9 cellular contexts compared by ENCODE assay signal in the genomic region with DNA sequence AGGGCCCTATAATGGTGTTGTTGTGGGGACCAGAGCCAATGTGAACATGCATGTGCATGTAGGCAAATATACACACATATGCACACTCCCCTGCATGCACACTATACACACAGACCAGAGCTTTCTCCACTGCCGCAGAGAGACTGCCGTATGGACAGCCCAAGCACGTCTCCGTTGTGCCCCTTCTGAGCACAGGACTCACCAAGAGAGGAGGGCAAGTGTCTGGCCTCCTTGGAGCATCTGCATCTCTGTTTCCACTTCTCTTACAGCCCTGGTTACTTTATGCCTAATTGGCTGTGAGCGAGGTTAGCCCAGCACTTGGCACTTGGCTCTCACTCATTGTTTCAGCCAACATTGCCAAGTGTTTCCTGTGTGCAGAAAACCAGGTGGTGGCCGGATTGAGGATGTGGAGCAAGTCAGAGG. TPM values are rescaled to one million over a fixed set of nuclear protein-coding genes. Genes with fewer than 3 reads are reported as not detected.
DNase-seq lines count a peak whose midpoint lies in the region; ATAC-seq, FAIRE-seq and TF ChIP-seq lines count a peak whose summit lies in the region.
"Had no signal": no experiment of that assay in that cellular context is flagged by ENCODE, and none has a peak within 500 bp of the region (broad histone marks: within the 10 kb centered on the region; RNA-seq: fewer than 3 reads in every experiment).

No MANE protein-coding gene starts in this region.

- no peak for ATAC-seq in activated T-cell treated with anti-CD3 and anti-CD28 coated beads, Interleukin-2, amount 50 U/mL, for 4 hours
- ATAC-seq in HG03045 (IDR thresholded peaks at IDR 0.05; ENCODE audit: unreplicated experiment) (peak; percentile 15), GM23338 (no peak), upper lobe of right lung (no peak)
- ATAC-seq in activated CD8-positive, alpha-beta T cell treated with anti-CD3 and anti-CD28 coated beads for 36 hours, result peak; percentile 4

- H2AFZ ChIP-seq in GM23338, result no peak overlapping the region

- intact Hi-C loops in activated CD8-positive, alpha-beta T cell treated with anti-CD3 and anti-CD28 coated beads for 36 hours (cut with micrococcal nuclease), result loop anchor here (5.0 to 10.0 kb wide), 2 partner anchors 73 to 391 kb away; partner anchors contain the start of gene IRF1
- intact Hi-C loops in stomach (cut with DNase I; ENCODE audit: low total_unique reads), result no loop called here
- intact Hi-C loops in upper lobe of right lung (cut with DNase I), result no loop called here

- no peaks in the 10 kb centered on the region for H3K9me2 ChIP-seq in GM23338 (ENCODE audit: insufficient read depth)

- H3K4me3 ChIP-seq in stomach, result no peak overlapping the region
- H3K4me3 ChIP-seq in GM23338, result no peak overlapping the region
- no peak overlapping the region for H3K4me3 ChIP-seq in upper lobe of right lung

- no peaks in the 10 kb centered on the region for H3K36me3 Mint-ChIP-seq in activated T-cell treated with anti-CD3 and anti-CD28 coated beads, Interleukin-2, amount 50 U/mL, for 4 hours (ENCODE audit: insufficient read depth)
- peaks cover 16% of the 10 kb centered on the region for H3K36me3 Mint-ChIP-seq in activated CD8-positive, alpha-beta T cell treated with anti-CD3 and anti-CD28 coated beads for 36 hours (ENCODE audit: low read depth)
- no peaks in the 10 kb centered on the region for H3K36me3 Mint-ChIP-seq in GM23338 (ENCODE audit: low read depth)

- no peak for DNase-seq in activated T-cell treated with anti-CD3 and anti-CD28 coated beads, Interleukin-2, amount 50 U/mL, for 4 hours
- no peak for DNase-seq in activated T-cell treated with anti-CD3 and anti-CD28 coated beads, Interleukin-2, amount 50 U/mL, for 1 hour
- peak; percentile 57 for DNase-seq in activated CD8-positive, alpha-beta T cell treated with anti-CD3 and anti-CD28 coated beads for 36 hours
- DNase-seq in stomach, result no peak
- DNase-seq in D721Med (ENCODE audit: insufficient read length, low spot score), result no peak
- no peak for DNase-seq in GM23338 (ENCODE audit: low spot score)
- no peak for DNase-seq in upper lobe of right lung

- no peaks in the 10 kb centered on the region for H3F3A ChIP-seq in GM23338 (replicated peaks; ENCODE audit: low read depth)

- H3K4me1 ChIP-seq in stomach (peaks cover 10 to 16% (median 13%) of the 10 kb centered on the region in 4 donors), GM23338 (ENCODE audit: insufficient read depth) (no peaks in the 10 kb centered on the region), upper lobe of right lung (peaks cover 18% of the 10 kb centered on the region)

- CTCF ChIA-PET in activated CD8-positive, alpha-beta T cell treated with anti-CD3 and anti-CD28 coated beads for 36 hours (lab: Charles Lee), result interaction anchor here (0.9 to 2.6 kb wide), 4 partner anchors 9 to 87 kb away, joined by 3 to 8 read pairs (median 4); no protein-coding TSS in a partner anchor

- H3K36me3 ChIP-seq in stomach, result no peaks in the 10 kb centered on the region
- no peaks in the 10 kb centered on the region for H3K36me3 ChIP-seq in GM23338 (ENCODE audit: insufficient read depth)
- H3K36me3 ChIP-seq in upper lobe of right lung, result no peaks in the 10 kb centered on the region

- peak overlapping the region in 3 of 5 donors; percentile 49 to 69 (median 65) for H3K27ac ChIP-seq in stomach
- H3K27ac ChIP-seq in GM23338 (ENCODE audit: low read depth), result no peak overlapping the region
- no peak overlapping the region for H3K27ac ChIP-seq in upper lobe of right lung

- H3K27ac Mint-ChIP-seq in activated CD8-positive, alpha-beta T cell treated with anti-CD3 and anti-CD28 coated beads for 36 hours, result peak overlapping the region; percentile 90
- no peak overlapping the region for H3K27ac Mint-ChIP-seq in GM23338

- H3K27me3 ChIP-seq in stomach (no peaks in the 10 kb centered on the region), GM23338 (ENCODE audit: insufficient read depth) (no peaks in the 10 kb centered on the region), upper lobe of right lung (no peaks in the 10 kb centered on the region)

- peaks cover 73% of the 10 kb centered on the region for H3K4me1 Mint-ChIP-seq in activated T-cell treated with anti-CD3 and anti-CD28 coated beads, Interleukin-2, amount 50 U/mL, for 4 hours (ENCODE audit: low read depth)
- H3K4me1 Mint-ChIP-seq in activated CD8-positive, alpha-beta T cell treated with anti-CD3 and anti-CD28 coated beads for 36 hours (ENCODE audit: low read depth), result peaks cover 81% of the 10 kb centered on the region
- no peaks in the 10 kb centered on the region for H3K4me1 Mint-ChIP-seq in GM23338

- H3K27me3 Mint-ChIP-seq in activated T-cell treated with anti-CD3 and anti-CD28 coated beads, Interleukin-2, amount 50 U/mL, for 4 hours (ENCODE audit: low read depth), result no peaks in the 10 kb centered on the region
- no peaks in the 10 kb centered on the region for H3K27me3 Mint-ChIP-seq in activated CD8-positive, alpha-beta T cell treated with anti-CD3 and anti-CD28 coated beads for 36 hours
- H3K27me3 Mint-ChIP-seq in GM23338 (ENCODE audit: insufficient read depth, low read depth, poor library complexity), result no peaks in the 10 kb centered on the region

- 75 to 89% (median 77%) methylated on average over 5 to 6 of the region's 6 CpGs for WGBS in stomach, 5 donors

- TF ChIP-seq EP300 in stomach (IDR thresholded peaks at IDR 0.05), result no peak

- no peak overlapping the region for H3K4me2 ChIP-seq in GM23338

- H3K9me3 ChIP-seq in stomach (no peaks in the 10 kb centered on the region), upper lobe of right lung (no peaks in the 10 kb centered on the region)

- no peak for FAIRE-seq in D721Med (lab: Jason Lieb, UNC)

- H3K4me3 Mint-ChIP-seq in activated T-cell treated with anti-CD3 and anti-CD28 coated beads, Interleukin-2, amount 50 U/mL, for 4 hours, result peak overlapping the region; percentile 3
- peak overlapping the region; percentile 47 for H3K4me3 Mint-ChIP-seq in activated CD8-positive, alpha-beta T cell treated with anti-CD3 and anti-CD28 coated beads for 36 hours
- no peak overlapping the region for H3K4me3 Mint-ChIP-seq in GM23338

- H3K9me3 Mint-ChIP-seq in activated T-cell treated with anti-CD3 and anti-CD28 coated beads, Interleukin-2, amount 50 U/mL, for 4 hours, result no peaks in the 10 kb centered on the region
- peaks cover 2% of the 10 kb centered on the region for H3K9me3 Mint-ChIP-seq in activated CD8-positive, alpha-beta T cell treated with anti-CD3 and anti-CD28 coated beads for 36 hours
- H3K9me3 Mint-ChIP-seq in GM23338, result no peaks in the 10 kb centered on the region

- H3K79me2 ChIP-seq in GM23338 (replicated peaks; ENCODE audit: insufficient read depth), result no peaks in the 10 kb centered on the region

- TF ChIP-seq POLR2A in stomach (IDR thresholded peaks at IDR 0.05), result no peak

- peak; percentile 19 for TF ChIP-seq CTCF in activated CD8-positive, alpha-beta T cell treated with anti-CD3 and anti-CD28 coated beads for 36 hours (IDR thresholded peaks at IDR 0.05)
- no peak for TF ChIP-seq CTCF in stomach (IDR thresholded peaks at IDR 0.05)
- TF ChIP-seq CTCF in D721Med (IDR thresholded peaks at IDR 0.05; ENCODE audit: insufficient read depth, missing control alignments), result no peak
- no peak for TF ChIP-seq CTCF in GM23338 (conservative IDR thresholded peaks at IDR 0.05; ENCODE audit: low read depth in 2 of 2)
- TF ChIP-seq CTCF in upper lobe of right lung (IDR thresholded peaks at IDR 0.05), result no peak

- POLR2A ChIA-PET in activated CD8-positive, alpha-beta T cell treated with anti-CD3 and anti-CD28 coated beads for 36 hours (lab: Charles Lee), result interaction anchor here (1.1 to 3.0 kb wide), 4 partner anchors 9 to 33 kb away, joined by 4 to 17 read pairs (median 5); no protein-coding TSS in a partner anchor

- H4K20me1 ChIP-seq in GM23338 (replicated peaks; ENCODE audit: insufficient read depth), result no peaks in the 10 kb centered on the region

TF ChIP-seq in GM23338, 12 proteins besides CTCF, POLR2A, EP300 and RAD21 (continues in another document):
- TF ChIP-seq EZH2phosphoT487 (IDR thresholded peaks at IDR 0.05; ENCODE audit: unreplicated experiment), result no peak
- TF ChIP-seq, protein P1, sequence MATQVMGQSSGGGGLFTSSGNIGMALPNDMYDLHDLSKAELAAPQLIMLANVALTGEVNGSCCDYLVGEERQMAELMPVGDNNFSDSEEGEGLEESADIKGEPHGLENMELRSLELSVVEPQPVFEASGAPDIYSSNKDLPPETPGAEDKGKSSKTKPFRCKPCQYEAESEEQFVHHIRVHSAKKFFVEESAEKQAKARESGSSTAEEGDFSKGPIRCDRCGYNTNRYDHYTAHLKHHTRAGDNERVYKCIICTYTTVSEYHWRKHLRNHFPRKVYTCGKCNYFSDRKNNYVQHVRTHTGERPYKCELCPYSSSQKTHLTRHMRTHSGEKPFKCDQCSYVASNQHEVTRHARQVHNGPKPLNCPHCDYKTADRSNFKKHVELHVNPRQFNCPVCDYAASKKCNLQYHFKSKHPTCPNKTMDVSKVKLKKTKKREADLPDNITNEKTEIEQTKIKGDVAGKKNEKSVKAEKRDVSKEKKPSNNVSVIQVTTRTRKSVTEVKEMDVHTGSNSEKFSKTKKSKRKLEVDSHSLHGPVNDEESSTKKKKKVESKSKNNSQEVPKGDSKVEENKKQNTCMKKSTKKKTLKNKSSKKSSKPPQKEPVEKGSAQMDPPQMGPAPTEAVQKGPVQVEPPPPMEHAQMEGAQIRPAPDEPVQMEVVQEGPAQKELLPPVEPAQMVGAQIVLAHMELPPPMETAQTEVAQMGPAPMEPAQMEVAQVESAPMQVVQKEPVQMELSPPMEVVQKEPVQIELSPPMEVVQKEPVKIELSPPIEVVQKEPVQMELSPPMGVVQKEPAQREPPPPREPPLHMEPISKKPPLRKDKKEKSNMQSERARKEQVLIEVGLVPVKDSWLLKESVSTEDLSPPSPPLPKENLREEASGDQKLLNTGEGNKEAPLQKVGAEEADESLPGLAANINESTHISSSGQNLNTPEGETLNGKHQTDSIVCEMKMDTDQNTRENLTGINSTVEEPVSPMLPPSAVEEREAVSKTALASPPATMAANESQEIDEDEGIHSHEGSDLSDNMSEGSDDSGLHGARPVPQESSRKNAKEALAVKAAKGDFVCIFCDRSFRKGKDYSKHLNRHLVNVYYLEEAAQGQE (IDR thresholded peaks at IDR 0.05; ENCODE audit: unreplicated experiment), result no peak

RNA-seq across cellular contexts. Expression of gene CSF2, which starts 30.4 kb away (rescaled TPM):
- total RNA-seq in activated T-cell treated with anti-CD3 and anti-CD28 coated beads, Interleukin-2, amount 50 U/mL, for 4 hours, result 100 to 1,000 TPM; 130 to 283 (median 277) TPM
- total RNA-seq in activated CD8-positive, alpha-beta T cell treated with anti-CD3 and anti-CD28 coated beads for 36 hours, result 10 to 100 TPM; 61.5 to 64.1 TPM
- total RNA-seq in stomach (not detected), upper lobe of right lung (7.1 TPM)
- polyA plus RNA-seq in stomach (not detected), GM23338 (2016; fragmentation: Nextera tagmentation; extraction: Ambion mirVana) (not detected in 2 replicates)
- not detected in 2 replicates for total RNA-seq in GM23338 (2014; rRNA removed; shearing (Covaris generic))
- total RNA-seq: lower leg skin had no signal

RNA-seq across cellular contexts. Expression of gene IL3, which starts 43.5 kb away (rescaled TPM):
- total RNA-seq in activated T-cell treated with anti-CD3 and anti-CD28 coated beads, Interleukin-2, amount 50 U/mL, for 4 hours, result 100 to 1,000 TPM in 2 of 3 donors, 10 to 100 TPM in 1; 94.6 to 152 (median 138) TPM
- under 1 TPM; 0.25 to 0.98 TPM for total RNA-seq in activated CD8-positive, alpha-beta T cell treated with anti-CD3 and anti-CD28 coated beads for 36 hours
- not detected for total RNA-seq in stomach
- not detected for polyA plus RNA-seq in stomach
- not detected in 2 replicates for total RNA-seq in GM23338 (2014; rRNA removed; shearing (Covaris generic))
- polyA plus RNA-seq in GM23338 (2016; fragmentation: Nextera tagmentation; extraction: Ambion mirVana), result not detected in 2 replicates
- total RNA-seq in upper lobe of right lung, result not detected
- total RNA-seq: lower leg skin had no signal

Comparison
In these comparisons a context has a peak if more than half of its experiments do, and no peak if none do; other contexts are left out.
1. ATAC-seq: peak in HG03045 (single experiment) and activated CD8-positive, alpha-beta T cell treated with anti-CD3 and anti-CD28 coated beads for 36 hours (single experiment); none in activated T-cell treated with anti-CD3 and anti-CD28 coated beads, Interleukin-2, amount 50 U/mL, for 4 hours (0 of 2), GM23338 (single experiment) and upper lobe of right lung (single experiment).
2. H3K27ac ChIP-seq: peak in stomach (3 of 5); none in GM23338 (single experiment) and upper lobe of right lung (single experiment).
3. RNA of gene IL3, which starts 43.5 kb away (total RNA-seq): 94.6 to 152 TPM in activated T-cell treated with anti-CD3 and anti-CD28 coated beads, Interleukin-2, amount 50 U/mL, for 4 hours; 0.25 to 0.98 TPM in activated CD8-positive, alpha-beta T cell treated with anti-CD3 and anti-CD28 coated beads for 36 hours, not detected in stomach, not detected in GM23338 and not detected in upper lobe of right lung (single experiment); every median in the first group is over 10 times any median in the second.